19 cellular contexts compared by ENCODE assay signal in the genomic region with DNA sequence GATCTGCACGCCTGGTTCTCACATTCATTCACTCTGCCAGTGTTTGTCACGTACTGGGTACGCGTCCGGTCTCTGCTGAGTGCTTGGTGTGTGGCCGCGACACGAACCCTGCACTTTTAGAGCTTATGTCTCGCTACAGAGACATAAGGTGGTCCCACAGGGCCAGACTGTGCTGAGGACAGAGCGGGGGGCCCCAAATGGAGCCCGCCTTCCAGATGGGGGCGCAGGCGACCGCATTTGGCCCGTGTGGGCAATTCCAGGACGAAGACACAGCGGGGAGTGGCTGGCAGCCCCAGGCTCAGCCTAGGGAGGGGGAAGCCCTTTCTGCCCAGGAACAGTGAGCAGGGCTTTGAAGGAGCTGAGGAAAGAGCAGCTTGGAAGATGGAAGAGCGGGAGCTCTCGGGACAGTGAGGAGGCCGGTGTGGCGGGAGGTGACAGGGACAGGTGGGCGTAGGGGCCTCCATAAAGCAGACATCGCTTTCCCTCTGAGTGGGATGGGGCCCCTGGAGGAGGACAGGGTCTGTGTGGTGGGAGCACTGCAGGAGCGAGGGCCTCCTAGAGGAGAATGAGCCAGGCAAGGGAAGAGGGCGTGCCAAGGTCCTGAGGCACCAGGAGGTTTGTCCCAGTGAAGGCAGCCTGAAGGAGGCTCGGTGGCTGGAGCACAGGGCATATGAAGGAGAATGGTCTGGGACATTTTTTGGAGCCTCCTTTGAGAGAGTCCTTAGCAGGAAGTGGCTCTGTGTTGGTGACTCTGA. TPM values are rescaled to one million over a fixed set of nuclear protein-coding genes. Genes with fewer than 3 reads are reported as not detected.
DNase-seq lines count a peak whose midpoint lies in the region; ATAC-seq and TF ChIP-seq lines count a peak whose summit lies in the region.
"Had no signal": no experiment of that assay in that cellular context is flagged by ENCODE, and none has a peak within 500 bp of the region (broad histone marks: within the 10 kb centered on the region; RNA-seq: fewer than 3 reads in every experiment).

No MANE protein-coding gene starts in this region.

- H3K4me3 Mint-ChIP-seq in activated CD8-positive, alpha-beta T cell treated with anti-CD3 and anti-CD28 coated beads, Interleukin-2, amount 10 ng/mL, durations not matched to agents 7 days and 5 days, result no peak overlapping the region
- no peak overlapping the region for H3K4me3 Mint-ChIP-seq in activated CD8-positive, alpha-beta T cell treated with anti-CD3 and anti-CD28 coated beads for 36 hours
- no peak overlapping the region; the same call in 2 of the 3 replicates for H3K4me3 Mint-ChIP-seq in GM23338
- no peak overlapping the region for H3K4me3 Mint-ChIP-seq in chondrocyte (ENCODE audit: unreplicated experiment)

- no peak for DNase-seq in activated CD8-positive, alpha-beta T cell treated with anti-CD3 and anti-CD28 coated beads, Interleukin-2, amount 10 ng/mL, durations not matched to agents 7 days and 5 days
- DNase-seq in activated CD8-positive, alpha-beta T cell treated with anti-CD3 and anti-CD28 coated beads for 36 hours, result no peak
- DNase-seq in GM23338 (ENCODE audit: low spot score), result no peak
- peak; percentile 75 for DNase-seq in chondrocyte (ENCODE audit: low spot score)
- peak; percentile 31 for DNase-seq in spleen
- DNase-seq in COLO668 (lab: John Stamatoyannopoulos, UW; ENCODE audit: unreplicated experiment), result no peak
- DNase-seq: C1 segment of cervical spinal cord; COR-L47; DMS53; MM.1S; NCI-H1105; NCI-H1694 treated with DMSO at 0.1 percent for 48 hours; NCI-H345; NCI-H69; NK-92 treated with Interleukin-12 subunit alpha and Interleukin-12 subunit beta, amount 100 ng/mL, for 24 hours; OCI-M1; RPMI8226 had no signal

- POLR2A ChIA-PET in activated CD8-positive, alpha-beta T cell treated with anti-CD3 and anti-CD28 coated beads, Interleukin-2, amount 10 ng/mL, durations not matched to agents 7 days and 5 days (lab: Charles Lee), result interaction anchor here (0.6 kb wide), 1 partner anchor 1730 kb away, joined by 3 read pairs; no protein-coding TSS in a partner anchor
- POLR2A ChIA-PET in activated CD8-positive, alpha-beta T cell treated with anti-CD3 and anti-CD28 coated beads for 36 hours (lab: Charles Lee), result interaction anchor here (1.0 kb wide), 1 partner anchor 109 kb away, joined by 3 read pairs; no protein-coding TSS in a partner anchor

- H3K27ac Mint-ChIP-seq in activated CD8-positive, alpha-beta T cell treated with anti-CD3 and anti-CD28 coated beads, Interleukin-2, amount 10 ng/mL, durations not matched to agents 7 days and 5 days, result peak overlapping the region; percentile 52
- H3K27ac Mint-ChIP-seq in activated CD8-positive, alpha-beta T cell treated with anti-CD3 and anti-CD28 coated beads for 36 hours, result no peak overlapping the region
- H3K27ac Mint-ChIP-seq in GM23338, result peak overlapping the region; percentile 31; the same call in 1 of the 2 replicates
- no peak overlapping the region for H3K27ac Mint-ChIP-seq in chondrocyte (ENCODE audit: unreplicated experiment)

- no peaks in the 10 kb centered on the region for H4K20me1 ChIP-seq in GM23338 (replicated peaks; ENCODE audit: insufficient read depth)

- intact Hi-C loops in activated CD8-positive, alpha-beta T cell treated with anti-CD3 and anti-CD28 coated beads for 36 hours (cut with micrococcal nuclease), result no loop called here
- intact Hi-C loops in spleen (cut with DNase I; ENCODE audit: low total_unique reads), result no loop called here

- no peaks in the 10 kb centered on the region for H3K36me3 ChIP-seq in GM23338 (ENCODE audit: insufficient read depth)
- H3K36me3 ChIP-seq in spleen, result peaks cover 0 to 75% (median 32%) of the 10 kb centered on the region in 6 donors

- TF ChIP-seq CTCF in activated CD8-positive, alpha-beta T cell treated with anti-CD3 and anti-CD28 coated beads for 36 hours (IDR thresholded peaks at IDR 0.05), result no peak
- TF ChIP-seq CTCF in GM23338 (conservative IDR thresholded peaks at IDR 0.05; ENCODE audit: low read depth in 2 of 2) (peak in 1 of 2 experiments; percentile 26; a peak in 2 of 4 replicates), chondrocyte (IDR thresholded peaks at IDR 0.05) (no peak), spleen (IDR thresholded peaks at IDR 0.05 in 8 of 11, conservative IDR thresholded peaks at IDR 0.05 in 3 of 11) (no peak)

- no peaks in the 10 kb centered on the region for H3K9me3 ChIP-seq in spleen

- ATAC-seq in activated CD8-positive, alpha-beta T cell treated with anti-CD3 and anti-CD28 coated beads, Interleukin-2, amount 10 ng/mL, durations not matched to agents 7 days and 5 days, result no peak
- no peak for ATAC-seq in activated CD8-positive, alpha-beta T cell treated with anti-CD3 and anti-CD28 coated beads for 36 hours
- ATAC-seq in GM23338, result no peak
- ATAC-seq in GM18867 (IDR thresholded peaks at IDR 0.05; ENCODE audit: unreplicated experiment), result no peak
- ATAC-seq in HG02981 (IDR thresholded peaks at IDR 0.05; ENCODE audit: unreplicated experiment), result no peak

- no peaks in the 10 kb centered on the region for H3K27me3 Mint-ChIP-seq in activated CD8-positive, alpha-beta T cell treated with anti-CD3 and anti-CD28 coated beads, Interleukin-2, amount 10 ng/mL, durations not matched to agents 7 days and 5 days (ENCODE audit: low read depth)
- no peaks in the 10 kb centered on the region for H3K27me3 Mint-ChIP-seq in activated CD8-positive, alpha-beta T cell treated with anti-CD3 and anti-CD28 coated beads for 36 hours
- peaks cover 11% of the 10 kb centered on the region for H3K27me3 Mint-ChIP-seq in GM23338 (ENCODE audit: insufficient read depth, low read depth, poor library complexity)
- no peaks in the 10 kb centered on the region for H3K27me3 Mint-ChIP-seq in chondrocyte (ENCODE audit: low read depth)

- WGBS in spleen, 5 donors, result 96 to 98% (median 97%) methylated on average over 26 of the region's 26 CpGs

- H3K4me2 ChIP-seq in GM23338, result no peak overlapping the region

- no peak overlapping the region for H2AFZ ChIP-seq in GM23338

- H3K4me3 ChIP-seq in GM23338, result no peak overlapping the region
- no peak overlapping the region for H3K4me3 ChIP-seq in spleen

- H3K9me3 Mint-ChIP-seq in activated CD8-positive, alpha-beta T cell treated with anti-CD3 and anti-CD28 coated beads, Interleukin-2, amount 10 ng/mL, durations not matched to agents 7 days and 5 days (ENCODE audit: insufficient read depth), result no peaks in the 10 kb centered on the region
- no peaks in the 10 kb centered on the region for H3K9me3 Mint-ChIP-seq in activated CD8-positive, alpha-beta T cell treated with anti-CD3 and anti-CD28 coated beads for 36 hours
- H3K9me3 Mint-ChIP-seq in GM23338, result no peaks in the 10 kb centered on the region; the same call in 2 of the 3 replicates
- no peaks in the 10 kb centered on the region for H3K9me3 Mint-ChIP-seq in chondrocyte (ENCODE audit: low read depth)

- no peaks in the 10 kb centered on the region for H3K4me1 ChIP-seq in GM23338 (ENCODE audit: insufficient read depth)
- H3K4me1 ChIP-seq in spleen, result no peaks in the 10 kb centered on the region

- H3K4me1 Mint-ChIP-seq in activated CD8-positive, alpha-beta T cell treated with anti-CD3 and anti-CD28 coated beads, Interleukin-2, amount 10 ng/mL, durations not matched to agents 7 days and 5 days (ENCODE audit: low read depth), result no peaks in the 10 kb centered on the region
- no peaks in the 10 kb centered on the region for H3K4me1 Mint-ChIP-seq in activated CD8-positive, alpha-beta T cell treated with anti-CD3 and anti-CD28 coated beads for 36 hours (ENCODE audit: low read depth)
- no peaks in the 10 kb centered on the region for H3K4me1 Mint-ChIP-seq in GM23338
- H3K4me1 Mint-ChIP-seq in chondrocyte (ENCODE audit: low read depth), result no peaks in the 10 kb centered on the region

- no peaks in the 10 kb centered on the region for H3K9me2 ChIP-seq in GM23338 (ENCODE audit: insufficient read depth)

- no peak overlapping the region for H3K27ac ChIP-seq in GM23338 (ENCODE audit: low read depth)
- no peak overlapping the region for H3K27ac ChIP-seq in spleen

- CTCF ChIA-PET in activated CD8-positive, alpha-beta T cell treated with anti-CD3 and anti-CD28 coated beads, Interleukin-2, amount 10 ng/mL, durations not matched to agents 7 days and 5 days (lab: Charles Lee), result no interaction called here
- CTCF ChIA-PET in activated CD8-positive, alpha-beta T cell treated with anti-CD3 and anti-CD28 coated beads for 36 hours (lab: Charles Lee), result interaction anchor here (0.9 kb wide), 1 partner anchor 70 kb away, joined by 3 read pairs; no protein-coding TSS in a partner anchor

- no peaks in the 10 kb centered on the region for H3K79me2 ChIP-seq in GM23338 (replicated peaks; ENCODE audit: insufficient read depth)

- peaks cover 18% of the 10 kb centered on the region for H3K36me3 Mint-ChIP-seq in activated CD8-positive, alpha-beta T cell treated with anti-CD3 and anti-CD28 coated beads, Interleukin-2, amount 10 ng/mL, durations not matched to agents 7 days and 5 days (ENCODE audit: low read depth)
- H3K36me3 Mint-ChIP-seq in activated CD8-positive, alpha-beta T cell treated with anti-CD3 and anti-CD28 coated beads for 36 hours (ENCODE audit: low read depth), result peaks cover 12% of the 10 kb centered on the region
- peaks cover 29% of the 10 kb centered on the region for H3K36me3 Mint-ChIP-seq in GM23338 (ENCODE audit: low read depth)
- H3K36me3 Mint-ChIP-seq in chondrocyte (ENCODE audit: low read depth), result peaks cover 11% of the 10 kb centered on the region

- no peaks in the 10 kb centered on the region for H3F3A ChIP-seq in GM23338 (replicated peaks; ENCODE audit: low read depth)

- H3K27me3 ChIP-seq in GM23338 (ENCODE audit: insufficient read depth) (no peaks in the 10 kb centered on the region), spleen (replicated peaks in 1 of 7) (no peaks in the 10 kb centered on the region)

- TF ChIP-seq POLR2A in spleen (IDR thresholded peaks at IDR 0.05), result no peak

RNA-seq across cellular contexts. Expression of a gene that starts 7.8 kb away (rescaled TPM):
- total RNA-seq in activated CD8-positive, alpha-beta T cell treated with anti-CD3 and anti-CD28 coated beads, Interleukin-2, amount 10 ng/mL, durations not matched to agents 7 days and 5 days, result 10 to 100 TPM; 31.7 to 34.4 TPM
- 10 to 100 TPM; 36.5 to 40.5 TPM for total RNA-seq in activated CD8-positive, alpha-beta T cell treated with anti-CD3 and anti-CD28 coated beads for 36 hours
- total RNA-seq in GM23338 (2014; rRNA removed; shearing (Covaris generic)), result 11.3 and 13.6 TPM in 2 replicates
- polyA plus RNA-seq in GM23338 (2016; fragmentation: Nextera tagmentation; extraction: Ambion mirVana) (11.7 and 15.4 TPM in 2 replicates), spleen (10 to 100 TPM; 26.9 to 41.3 (median 37.7) TPM)
- total RNA-seq in chondrocyte (22.3 to 28.3 TPM (median 22.6 TPM) in 3 replicates), spleen (10 to 100 TPM; 22.6 to 39.8 (median 37.5) TPM)

RNA-seq across cellular contexts. Expression of a gene that starts 31.5 kb away (rescaled TPM):
- 10 to 100 TPM; 15.9 to 17.9 TPM for total RNA-seq in activated CD8-positive, alpha-beta T cell treated with anti-CD3 and anti-CD28 coated beads, Interleukin-2, amount 10 ng/mL, durations not matched to agents 7 days and 5 days
- 10 to 100 TPM; 15.3 to 16.1 TPM for total RNA-seq in activated CD8-positive, alpha-beta T cell treated with anti-CD3 and anti-CD28 coated beads for 36 hours
- total RNA-seq in GM23338 (2014; rRNA removed; shearing (Covaris generic)), result 24.6 and 32.6 TPM in 2 replicates
- polyA plus RNA-seq in GM23338 (2016; fragmentation: Nextera tagmentation; extraction: Ambion mirVana) (6.5 and 7.3 TPM in 2 replicates), spleen (10 to 100 TPM in 1 of 3 donors, 1 to 10 TPM in 2; 6.7 to 11.0 (median 8.4) TPM)
- total RNA-seq in chondrocyte (13.3 to 14.8 TPM (median 13.4 TPM) in 3 replicates), spleen (10 to 100 TPM; 13.0 to 18.6 (median 14.3) TPM)

RNA-seq across cellular contexts. Expression of a gene that starts 31.9 kb away (rescaled TPM):
- 100 to 1,000 TPM; 333 to 352 TPM for total RNA-seq in activated CD8-positive, alpha-beta T cell treated with anti-CD3 and anti-CD28 coated beads, Interleukin-2, amount 10 ng/mL, durations not matched to agents 7 days and 5 days
- 100 to 1,000 TPM; 286 to 289 TPM for total RNA-seq in activated CD8-positive, alpha-beta T cell treated with anti-CD3 and anti-CD28 coated beads for 36 hours
- total RNA-seq in GM23338 (2014; rRNA removed; shearing (Covaris generic)), result 357 and 427 TPM in 2 replicates
- polyA plus RNA-seq in GM23338 (2016; fragmentation: Nextera tagmentation; extraction: Ambion mirVana) (610 and 628 TPM in 2 replicates), spleen (100 to 1,000 TPM; 178 to 281 (median 235) TPM)
- total RNA-seq in chondrocyte (218 to 238 TPM (median 226 TPM) in 3 replicates), spleen (100 to 1,000 TPM; 157 to 247 (median 180) TPM)

RNA-seq across cellular contexts. Expression of a gene that starts 45.0 kb away (rescaled TPM):
- total RNA-seq in activated CD8-positive, alpha-beta T cell treated with anti-CD3 and anti-CD28 coated beads, Interleukin-2, amount 10 ng/mL, durations not matched to agents 7 days and 5 days, result not detected
- not detected for total RNA-seq in activated CD8-positive, alpha-beta T cell treated with anti-CD3 and anti-CD28 coated beads for 36 hours
- total RNA-seq in GM23338 (2014; rRNA removed; shearing (Covaris generic)), result 2.9 and 5.2 TPM in 2 replicates
- polyA plus RNA-seq in GM23338 (2016; fragmentation: Nextera tagmentation; extraction: Ambion mirVana) (1.5 and 2.0 TPM in 2 replicates), spleen (not detected)
- total RNA-seq in chondrocyte (not detected in 3 replicates), spleen (not detected)

RNA-seq across cellular contexts. Expression of a gene that starts 52.8 kb away (rescaled TPM):
- 10 to 100 TPM; 42.4 to 42.8 TPM for total RNA-seq in activated CD8-positive, alpha-beta T cell treated with anti-CD3 and anti-CD28 coated beads, Interleukin-2, amount 10 ng/mL, durations not matched to agents 7 days and 5 days
- total RNA-seq in activated CD8-positive, alpha-beta T cell treated with anti-CD3 and anti-CD28 coated beads for 36 hours, result 10 to 100 TPM; 33.5 to 35.6 TPM
- total RNA-seq in GM23338 (2014; rRNA removed; shearing (Covaris generic)), result 46.3 and 55.7 TPM in 2 replicates
- polyA plus RNA-seq in GM23338 (2016; fragmentation: Nextera tagmentation; extraction: Ambion mirVana) (9.6 and 12.1 TPM in 2 replicates), spleen (10 to 100 TPM; 14.0 to 20.1 (median 15.0) TPM)
- total RNA-seq in chondrocyte (37.3 to 51.9 TPM (median 48.6 TPM) in 3 replicates), spleen (10 to 100 TPM; 17.6 to 37.6 (median 31.9) TPM)

Comparison
In these comparisons a context has a peak if more than half of its experiments do, and no peak if none do; other contexts are left out.
1. H3K27ac Mint-ChIP-seq: peak in activated CD8-positive, alpha-beta T cell treated with anti-CD3 and anti-CD28 coated beads, Interleukin-2, amount 10 ng/mL, durations not matched to agents 7 days and 5 days (single experiment) and GM23338 (single experiment); none in activated CD8-positive, alpha-beta T cell treated with anti-CD3 and anti-CD28 coated beads for 36 hours (single experiment) and chondrocyte (single experiment).
2. DNase-seq: peak in chondrocyte (single experiment) and spleen (single experiment); none in activated CD8-positive, alpha-beta T cell treated with anti-CD3 and anti-CD28 coated beads, Interleukin-2, amount 10 ng/mL, durations not matched to agents 7 days and 5 days (single experiment), activated CD8-positive, alpha-beta T cell treated with anti-CD3 and anti-CD28 coated beads for 36 hours (single experiment), GM23338 (single experiment) and COLO668 (single experiment).